ENCODE assay signal across 13 cellular contexts in the genomic region with DNA sequence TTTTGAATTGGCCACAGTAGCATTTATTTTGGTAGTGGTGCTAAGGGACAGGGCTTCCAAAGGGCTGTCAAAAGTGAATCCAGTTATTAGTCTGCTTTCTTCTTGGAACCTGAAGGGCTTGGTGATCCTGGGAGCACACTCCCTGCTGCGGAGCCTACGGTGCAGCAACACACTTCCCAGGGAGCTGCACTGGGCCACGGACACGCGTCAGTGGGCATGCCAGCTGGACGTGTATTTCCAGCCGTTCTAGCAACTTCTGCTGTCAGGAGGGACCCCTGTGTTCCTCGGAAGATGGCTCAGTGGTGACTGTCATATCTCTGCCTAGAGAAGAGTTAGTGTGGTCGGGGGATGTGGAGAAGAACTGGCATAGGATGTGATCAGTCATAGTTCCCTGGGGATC.
DNase-seq lines count a peak whose midpoint lies in the region; ATAC-seq lines count a peak whose summit lies in the region.
"Had no signal": no experiment of that assay in that cellular context is flagged by ENCODE, and none has a peak within 500 bp of the region (broad histone marks: within the 10 kb centered on the region; RNA-seq: fewer than 3 reads in every experiment).

No MANE protein-coding gene starts in this region.

- no peak for ATAC-seq in CD4-positive, CD25-positive, alpha-beta regulatory T cell (ENCODE audit: low read depth in 2 of 2)
- ATAC-seq in central memory CD8-positive, alpha-beta T cell (replicated peaks; ENCODE audit: extremely low read depth, poor library complexity, severe bottlenecking) = no peak
- ATAC-seq in GM21447 (IDR thresholded peaks at IDR 0.05; ENCODE audit: unreplicated experiment) = no peak

- peaks cover 0 to 14% (median 2%) of the 10 kb centered on the region in 4 donors for H3K4me1 Mint-ChIP-seq in CD4-positive, CD25-positive, alpha-beta regulatory T cell
- H3K4me1 Mint-ChIP-seq in central memory CD8-positive, alpha-beta T cell = peaks cover 4% of the 10 kb centered on the region
- H3K4me1 Mint-ChIP-seq: B cell, H9 had no signal

- H3K4me3 Mint-ChIP-seq in CD4-positive, CD25-positive, alpha-beta regulatory T cell = no peak overlapping the region
- H3K4me3 Mint-ChIP-seq in central memory CD8-positive, alpha-beta T cell = no peak overlapping the region
- H3K4me3 Mint-ChIP-seq: B cell; CD4-positive, alpha-beta memory T cell; H9 had no signal

- no peak overlapping the region for H3K27ac ChIP-seq in CD4-positive, CD25-positive, alpha-beta regulatory T cell (ENCODE audit: insufficient read depth, low read length, poor library complexity, severe bottlenecking)
- H3K27ac ChIP-seq in Karpas-422 (ENCODE audit: low read length) = 0 out of 2 replicates have a peak overlapping the region, but pooled peaks have one; percentile 21

- H3K9me3 Mint-ChIP-seq in CD4-positive, CD25-positive, alpha-beta regulatory T cell = no peaks in the 10 kb centered on the region
- no peaks in the 10 kb centered on the region for H3K9me3 Mint-ChIP-seq in central memory CD8-positive, alpha-beta T cell
- H3K9me3 Mint-ChIP-seq: CD4-positive, alpha-beta memory T cell; H9 had no signal

- no peaks in the 10 kb centered on the region for H4K20me1 ChIP-seq in Karpas-422 (ENCODE audit: insufficient read depth, low read depth, low read length)

- H3K36me3 Mint-ChIP-seq in CD4-positive, CD25-positive, alpha-beta regulatory T cell = peaks cover 4% of the 10 kb centered on the region
- H3K36me3 Mint-ChIP-seq in central memory CD8-positive, alpha-beta T cell (ENCODE audit: insufficient read depth) = no peaks in the 10 kb centered on the region
- H3K36me3 Mint-ChIP-seq: CD4-positive, alpha-beta memory T cell had no signal

- H2AFZ ChIP-seq in Karpas-422 (ENCODE audit: low read length) = no peak overlapping the region

- H3K9me3 ChIP-seq in CD4-positive, CD25-positive, alpha-beta regulatory T cell (ENCODE audit: control insufficient read depth in 2 of 2, low read length in 2 of 2) = no peaks in the 10 kb centered on the region
- no peaks in the 10 kb centered on the region for H3K9me3 ChIP-seq in Karpas-422 (ENCODE audit: low read length)

- no peaks in the 10 kb centered on the region for H3K79me2 ChIP-seq in Karpas-422 (ENCODE audit: low read length)

- H3K9ac ChIP-seq in Karpas-422 (ENCODE audit: low read length) = no peak overlapping the region

- H3K27me3 ChIP-seq in CD4-positive, CD25-positive, alpha-beta regulatory T cell (ENCODE audit: control insufficient read depth, insufficient read depth, low read length) = no peaks in the 10 kb centered on the region
- no peaks in the 10 kb centered on the region for H3K27me3 ChIP-seq in Karpas-422 (ENCODE audit: low read length)

- H3K27ac Mint-ChIP-seq in CD4-positive, CD25-positive, alpha-beta regulatory T cell = peak overlapping the region in 2 of 3 donors; percentile 40 to 48
- peak overlapping the region; percentile 32 for H3K27ac Mint-ChIP-seq in central memory CD8-positive, alpha-beta T cell (ENCODE audit: low read depth)
- H3K27ac Mint-ChIP-seq: B cell, H9 had no signal

- no peak overlapping the region for H3K4me2 ChIP-seq in Karpas-422 (ENCODE audit: low read depth, low read length, poor library complexity, severe bottlenecking)

- no peaks in the 10 kb centered on the region for H3K4me1 ChIP-seq in CD4-positive, CD25-positive, alpha-beta regulatory T cell (ENCODE audit: control insufficient read depth, insufficient read depth, low read length, poor library complexity, severe bottlenecking)
- peaks cover 63% of the 10 kb centered on the region for H3K4me1 ChIP-seq in Karpas-422 (ENCODE audit: low read length)

- no peaks in the 10 kb centered on the region for H3K9me2 ChIP-seq in Karpas-422 (replicated peaks; ENCODE audit: insufficient read depth, low read length)

- no peaks in the 10 kb centered on the region for H3K27me3 Mint-ChIP-seq in CD4-positive, CD25-positive, alpha-beta regulatory T cell
- peaks cover 8% of the 10 kb centered on the region for H3K27me3 Mint-ChIP-seq in central memory CD8-positive, alpha-beta T cell

- H3K36me3 ChIP-seq in CD4-positive, CD25-positive, alpha-beta regulatory T cell (ENCODE audit: control insufficient read depth, insufficient read depth, low read length) = no peaks in the 10 kb centered on the region
- H3K36me3 ChIP-seq in Karpas-422 (ENCODE audit: insufficient read depth, low read length) = no peaks in the 10 kb centered on the region

- no peak for DNase-seq in CD4-positive, CD25-positive, alpha-beta regulatory T cell
- DNase-seq in Karpas-422 = no peak
- DNase-seq in central memory CD8-positive, alpha-beta T cell (ENCODE audit: low spot score in 2 of 2) = no peak
- peak; percentile 36 for DNase-seq in retina
- no peak for DNase-seq in NCI-H2171 (lab: John Stamatoyannopoulos, UW)
- DNase-seq in NCI-H226 = no peak
- DNase-seq: C1 segment of cervical spinal cord; CD4-positive, alpha-beta memory T cell; DMS79; GOT3; H9 had no signal

- H3K4me3 ChIP-seq in CD4-positive, CD25-positive, alpha-beta regulatory T cell (ENCODE audit: low read depth, low read length) = no peak overlapping the region
- H3K4me3 ChIP-seq in Karpas-422 (ENCODE audit: low read length) = no peak overlapping the region
